In the genomic region with DNA sequence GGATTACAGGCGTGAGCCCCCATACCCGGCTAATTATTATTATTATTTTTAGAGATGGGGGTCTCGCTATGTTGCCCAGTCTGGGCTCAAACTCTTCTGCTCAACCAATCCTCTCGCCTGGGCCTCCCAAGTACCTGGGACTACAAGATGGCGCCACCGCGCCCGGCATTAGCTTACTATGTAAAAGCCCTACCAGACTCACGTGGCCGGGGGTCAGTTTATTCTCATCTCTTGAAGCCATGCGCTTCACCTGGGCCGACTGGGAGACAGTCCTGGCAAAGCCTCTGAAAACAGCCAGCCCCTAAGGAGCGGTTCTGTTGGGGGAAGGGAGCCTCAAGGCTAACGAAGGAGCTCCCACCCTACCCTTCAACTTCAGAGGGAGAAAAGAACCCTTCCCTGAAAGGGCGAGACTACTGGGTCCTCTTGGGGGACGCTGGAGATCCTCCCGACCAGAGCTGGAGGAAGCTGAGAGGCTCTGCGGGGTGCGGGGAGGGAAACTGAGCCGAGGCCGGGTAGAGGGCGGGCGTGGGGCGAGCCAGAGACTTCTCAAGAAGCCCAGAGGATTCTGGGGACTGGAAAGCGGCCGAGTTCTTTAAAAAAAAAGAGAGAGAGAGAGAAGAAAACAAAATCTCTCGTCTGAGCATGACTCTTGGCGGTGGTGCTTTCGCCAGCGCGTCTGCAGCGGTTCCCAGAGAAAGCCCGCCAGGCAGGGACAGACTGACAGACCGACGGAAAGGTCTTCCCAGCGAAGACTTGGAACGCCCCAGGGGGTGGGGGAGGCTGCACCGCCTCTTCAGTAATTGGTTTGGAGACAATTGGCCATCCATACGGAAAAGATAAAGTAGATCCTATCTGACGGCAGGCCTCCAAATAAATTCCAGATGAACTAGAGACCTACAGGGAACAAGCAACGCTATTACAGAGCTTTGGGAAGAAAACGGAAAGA, we compare ENCODE assay signal across 8 cellular contexts. TPM values are rescaled to one million over a fixed set of nuclear protein-coding genes. Genes with fewer than 3 reads are reported as not detected.
DNase-seq lines count a peak whose midpoint lies in the region; ATAC-seq and TF ChIP-seq lines count a peak whose summit lies in the region.

No MANE protein-coding gene starts in this region.

- H3K4me1 Mint-ChIP-seq in CD8-positive, alpha-beta T cell (ENCODE audit: low read depth) = peaks cover 8% of the 10 kb centered on the region

- no peaks in the 10 kb centered on the region for H3K79me2 ChIP-seq in smooth muscle cell (ENCODE audit: low read depth)

- CTCF ChIA-PET in HEK293 (lab: Yijun Ruan, JAX) = interaction anchor here (0.5 to 0.6 kb wide), 2 partner anchors 28 to 129 kb away, joined by 3 read pairs; no protein-coding TSS in a partner anchor
- CTCF ChIA-PET in CD8-positive, alpha-beta T cell (lab: Charles Lee) = interaction anchor here (0.7 kb wide), 1 partner anchor 23 kb away, joined by 3 read pairs; the partner anchor contains the start of gene PLEKHH3

- peaks cover 7% of the 10 kb centered on the region for H3F3A ChIP-seq in smooth muscle cell (ENCODE audit: low read depth)

- peak overlapping the region; percentile 93 for H3K4me2 ChIP-seq in smooth muscle cell

- H3K27ac Mint-ChIP-seq in CD8-positive, alpha-beta T cell = no peak overlapping the region

- POLR2A ChIA-PET in HEK293 (lab: Yijun Ruan, JAX) = interaction anchor here (1.3 kb wide), 1 partner anchor 30 kb away, joined by 4 read pairs; no protein-coding TSS in a partner anchor
- POLR2A ChIA-PET in CD8-positive, alpha-beta T cell (lab: Charles Lee) = no interaction called here

- no peak overlapping the region for H3K4me3 Mint-ChIP-seq in CD8-positive, alpha-beta T cell

- DNase-seq in cardiac fibroblast (ENCODE audit: low read depth in 2 of 2) = peak; percentile 73 to 89
- DNase-seq in inferior parietal cortex (ENCODE audit: extremely low spot score) = peak; percentile 63
- DNase-seq in smooth muscle cell (lab: John Stamatoyannopoulos, UW; ENCODE audit: unreplicated experiment) = no peak
- DNase-seq in DMS 273 treated with DMSO at 0.1 percent for 48 hours (lab: John Stamatoyannopoulos, UW) = no peak
- no peak for DNase-seq in NK-92 treated with Interleukin-12 subunit alpha and Interleukin-12 subunit beta, amount 100 ng/mL, for 24 hours (lab: John Stamatoyannopoulos, UW)
- DNase-seq in CD8-positive, alpha-beta T cell = no peak

- H3K27ac ChIP-seq in HEK293 (ENCODE audit: extremely low read depth, low read depth, low read length) (no peak overlapping the region; the same call in 1 of the 2 replicates), smooth muscle cell (ENCODE audit: low read depth) (peak overlapping the region; percentile 20)
- no peak overlapping the region for H3K27ac ChIP-seq in CD8-positive, alpha-beta T cell (ENCODE audit: low read depth, low read length)

- no peak for ATAC-seq in HG02642 (IDR thresholded peaks at IDR 0.05; ENCODE audit: poor library complexity, unreplicated experiment)
- ATAC-seq in CD8-positive, alpha-beta T cell = no peak

- H3K36me3 Mint-ChIP-seq in CD8-positive, alpha-beta T cell = no peaks in the 10 kb centered on the region

- H3K9me3 Mint-ChIP-seq in CD8-positive, alpha-beta T cell = no peaks in the 10 kb centered on the region

- peaks cover 21% of the 10 kb centered on the region for H3K27me3 Mint-ChIP-seq in CD8-positive, alpha-beta T cell (ENCODE audit: low read depth)

- H3K4me1 ChIP-seq in HEK293 (ENCODE audit: control insufficient read depth, insufficient read depth, low read length) (peaks cover 3% of the 10 kb centered on the region; the same call in 1 of the 2 replicates), smooth muscle cell (ENCODE audit: low read depth) (peaks cover 10% of the 10 kb centered on the region)
- no peaks in the 10 kb centered on the region for H3K4me1 ChIP-seq in CD8-positive, alpha-beta T cell (ENCODE audit: insufficient read depth, low read length)

- H3K36me3 ChIP-seq in HEK293 (ENCODE audit: control insufficient read depth in 2 of 2, insufficient read depth in 1 of 2, low read length in 2 of 2) (no peaks in the 10 kb centered on the region), smooth muscle cell (ENCODE audit: low read depth) (no peaks in the 10 kb centered on the region)
- no peaks in the 10 kb centered on the region for H3K36me3 ChIP-seq in CD8-positive, alpha-beta T cell (ENCODE audit: insufficient read depth, low read length)

- H3K9ac ChIP-seq in smooth muscle cell (ENCODE audit: low read depth) = no peak overlapping the region

- 28% methylated on average over 41 of the region's 42 CpGs for WGBS in smooth muscle cell (ENCODE audit: low lambda C conversion rate)

- H3K9me3 ChIP-seq in HEK293 (ENCODE audit: control insufficient read depth, insufficient read depth, low read depth, low read length) (no peaks in the 10 kb centered on the region), smooth muscle cell (replicated peaks; ENCODE audit: low read depth) (no peaks in the 10 kb centered on the region)
- H3K9me3 ChIP-seq in CD8-positive, alpha-beta T cell (ENCODE audit: low read length) = no peaks in the 10 kb centered on the region

- H4K20me1 ChIP-seq in smooth muscle cell (ENCODE audit: low read depth) = no peaks in the 10 kb centered on the region

- intact Hi-C loops in CD8-positive, alpha-beta T cell (cut with DNase I, micrococcal nuclease) = no loop called here

- H3K27me3 ChIP-seq in smooth muscle cell (ENCODE audit: low read depth) = no peaks in the 10 kb centered on the region
- no peaks in the 10 kb centered on the region for H3K27me3 ChIP-seq in CD8-positive, alpha-beta T cell (ENCODE audit: insufficient read depth, low read length)

- H2AFZ ChIP-seq in smooth muscle cell (ENCODE audit: low read depth) = peak overlapping the region; percentile 93

- H3K4me3 ChIP-seq in HEK293 (ENCODE audit: low read depth, low read length) = no peak overlapping the region
- peak overlapping the region; percentile 14 to 24 for H3K4me3 ChIP-seq in cardiac fibroblast (replicated peaks in 1 of 2; ENCODE audit: low read depth in 2 of 2, low read length in 2 of 2)
- H3K4me3 ChIP-seq in smooth muscle cell = peak overlapping the region; percentile 52
- H3K4me3 ChIP-seq in CD8-positive, alpha-beta T cell (ENCODE audit: low read depth, low read length) = no peak overlapping the region

- TF ChIP-seq CTCF in HEK293 (tag by site-specific recombination; IDR thresholded peaks at IDR 0.05) (no peak), cardiac fibroblast (IDR thresholded peaks at IDR 0.05; ENCODE audit: low read depth, low read length) (no peak), smooth muscle cell (IDR thresholded peaks at IDR 0.05; ENCODE audit: borderline replicate concordance, insufficient read depth, poor library complexity, severe bottlenecking) (no peak)
- no peak for TF ChIP-seq CTCF in CD8-positive, alpha-beta T cell (IDR thresholded peaks at IDR 0.05)

TF ChIP-seq in HEK293, 187 proteins besides CTCF, POLR2A, EP300 and RAD21 (continues in another document):
- TF ChIP-seq MEIS1 (CRISPR knock-in tag; IDR thresholded peaks at IDR 0.05; ENCODE audit: borderline replicate concordance) (no peak), ZBTB6 (tag by site-specific recombination; IDR thresholded peaks at IDR 0.05) (no peak), ZBTB17 (tag by site-specific recombination; IDR thresholded peaks at IDR 0.05) (peak; percentile 28; the same call in 1 of the 2 replicates), ZNF18 (tag by site-specific recombination; IDR thresholded peaks at IDR 0.05) (no peak), PRDM1 (tag by site-specific recombination; IDR thresholded peaks at IDR 0.05) (0 out of 2 replicates have a peak, but pooled peaks have one; percentile 8), ZNF624 (tag by site-specific recombination; IDR thresholded peaks at IDR 0.05) (no peak), TRIM28 (IDR thresholded peaks at IDR 0.05; ENCODE audit: borderline replicate concordance, low read length) (peak; percentile 14; the same call in 1 of the 2 replicates)

RNA-seq across cellular contexts. Expression of gene TUBG2, which starts 5.6 kb away (rescaled TPM):
- 23.1 and 28.2 TPM in 2 replicates for total RNA-seq in smooth muscle cell
- polyA plus RNA-seq in smooth muscle cell = 42.3 and 54.6 TPM in 2 replicates
- total RNA-seq in CD8-positive, alpha-beta T cell = 10 to 100 TPM in 1 of 2 experiments, 1 to 10 TPM in 1; 7.4 to 10.6 TPM

RNA-seq across cellular contexts. Expression of gene PLEKHH3, which starts 23.3 kb away (rescaled TPM):
- 5.0 and 13.3 TPM in 2 replicates for total RNA-seq in smooth muscle cell
- 23.6 and 23.7 TPM in 2 replicates for polyA plus RNA-seq in smooth muscle cell
- under 1 TPM; 0.33 to 0.72 TPM for total RNA-seq in CD8-positive, alpha-beta T cell

RNA-seq across cellular contexts. Expression of gene CCR10, which starts 28.2 kb away (rescaled TPM):
- total RNA-seq in smooth muscle cell = 10.1 TPM in 1 of 2 replicates, not detected in the other
- polyA plus RNA-seq in smooth muscle cell = 2.0 and 3.8 TPM in 2 replicates
- total RNA-seq in CD8-positive, alpha-beta T cell = 1 to 10 TPM; 1.2 to 1.3 TPM

RNA-seq across cellular contexts. Expression of gene CNTNAP1, which starts 28.9 kb away (rescaled TPM):
- total RNA-seq in smooth muscle cell = 7.1 and 9.5 TPM in 2 replicates
- polyA plus RNA-seq in smooth muscle cell = 2.0 and 4.5 TPM in 2 replicates
- total RNA-seq in CD8-positive, alpha-beta T cell = 1 to 10 TPM; 1.1 to 1.6 TPM

RNA-seq across cellular contexts. Expression of gene TUBG1, which starts 44.0 kb away (rescaled TPM):
- total RNA-seq in smooth muscle cell = 31.6 and 38.7 TPM in 2 replicates
- polyA plus RNA-seq in smooth muscle cell = 91.2 and 102 TPM in 2 replicates
- total RNA-seq in CD8-positive, alpha-beta T cell = 1 to 10 TPM; 4.9 to 8.4 TPM

Comparison
In these comparisons a context has a peak if more than half of its experiments do, and no peak if none do; other contexts are left out.
1. H3K4me3 ChIP-seq: peak in cardiac fibroblast (2 of 2) and smooth muscle cell (single experiment); none in HEK293 (single experiment) and CD8-positive, alpha-beta T cell (single experiment).
2. DNase-seq: peak in cardiac fibroblast (2 of 2) and inferior parietal cortex (single experiment); none in smooth muscle cell (single experiment), DMS 273 treated with DMSO at 0.1 percent for 48 hours (single experiment), NK-92 treated with Interleukin-12 subunit alpha and Interleukin-12 subunit beta, amount 100 ng/mL, for 24 hours (single experiment) and CD8-positive, alpha-beta T cell (0 of 7).